In the genomic region with DNA sequence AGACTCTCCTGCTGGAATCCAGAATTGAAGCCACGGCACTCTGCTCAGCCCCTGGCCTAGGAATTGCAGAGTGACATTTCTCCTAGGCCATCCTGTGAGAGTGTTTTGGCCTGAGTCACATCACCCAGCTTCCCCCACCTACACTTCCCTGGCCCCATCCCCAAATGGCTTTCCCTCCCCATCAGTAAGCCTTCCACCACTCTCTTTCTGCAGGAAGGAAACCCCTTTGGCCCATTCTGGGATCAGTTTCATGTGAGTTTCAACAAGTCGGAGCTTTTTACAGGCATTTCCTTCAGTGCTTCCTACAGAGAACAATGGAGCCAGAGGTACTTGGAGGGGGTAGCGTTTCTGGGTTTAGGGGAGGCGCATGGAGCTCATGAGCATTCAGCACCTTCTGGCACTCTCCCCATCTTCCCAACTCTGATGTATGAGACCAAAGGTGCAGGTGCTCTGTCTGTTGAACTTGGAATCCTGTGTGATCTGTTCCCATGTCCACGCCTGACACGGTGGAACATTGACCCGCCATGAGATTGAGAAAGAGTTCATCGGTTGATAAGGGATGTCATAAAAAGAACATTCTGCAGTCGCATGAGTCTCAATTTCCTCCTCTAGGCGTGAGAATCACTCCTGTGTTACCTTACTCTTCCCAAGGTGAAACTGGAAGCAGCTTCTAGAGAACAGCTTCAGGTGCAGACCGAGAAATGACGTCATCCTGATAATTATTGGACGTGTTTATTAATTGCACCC, we compare ENCODE assay signal across 22 cellular contexts. TPM values are rescaled to one million over a fixed set of nuclear protein-coding genes. Genes with fewer than 3 reads are reported as not detected.
DNase-seq lines count a peak whose midpoint lies in the region; ATAC-seq, FAIRE-seq and TF ChIP-seq lines count a peak whose summit lies in the region.
"Had no signal": no experiment of that assay in that cellular context is flagged by ENCODE, and none has a peak within 500 bp of the region (broad histone marks: within the 10 kb centered on the region; RNA-seq: fewer than 3 reads in every experiment).

No MANE protein-coding gene starts in this region.

- CTCF ChIA-PET in GM12878 (lab: Yijun Ruan, JAX) = no interaction called here
- CTCF ChIA-PET in RWPE1 (lab: Yijun Ruan, JAX) = interaction anchor here (0.6 kb wide), 1 partner anchor 9 kb away, joined by 3 read pairs; no protein-coding TSS in a partner anchor

- H3K4me1 ChIP-seq in GM12878 (ENCODE audit: control insufficient read depth, insufficient read depth, low read length) = no peaks in the 10 kb centered on the region
- peaks cover 44% of the 10 kb centered on the region for H3K4me1 ChIP-seq in hepatocyte (ENCODE audit: insufficient read depth)
- H3K4me1 ChIP-seq in mucosa of rectum (ENCODE audit: control insufficient read depth in 2 of 2, insufficient read depth in 2 of 2, low read length in 2 of 2) = peaks cover 18 to 35% of the 10 kb centered on the region in 2 donors
- H3K4me1 ChIP-seq: A549, SJSA1 had no signal

- TF ChIP-seq EP300 in GM12878 (IDR thresholded peaks at IDR 0.05; ENCODE audit: borderline replicate concordance in 1 of 2, control insufficient read depth in 1 of 2, low read depth in 2 of 2, low read length in 2 of 2) = no peak

- TF ChIP-seq POLR2A in GM12878 (IDR thresholded peaks at IDR 0.05; ENCODE audit: low read depth, low read length) = no peak

- POLR2A ChIA-PET in GM12878 (lab: Charles Lee) (interaction anchor here (0.6 kb wide), 1 partner anchor 348 kb away, joined by 6 read pairs; no protein-coding TSS in a partner anchor), RWPE1 (lab: Yijun Ruan, JAX; ENCODE audit: low non-redundant PET) (no interaction called here)

- H3K4me3 ChIP-seq in GM12878 = no peak overlapping the region
- H3K4me3 ChIP-seq in hepatocyte = no peak overlapping the region
- H3K4me3 ChIP-seq in mucosa of rectum (ENCODE audit: low read length in 2 of 2) = no peak overlapping the region
- H3K4me3 ChIP-seq: A549, PC-9, SJSA1 had no signal

- WGBS in GM12878 (ENCODE audit: insufficient coverage, insufficient replicate concordance, low lambda C conversion rate, missing lambda C conversion rate) = 95% methylated on average over 13 of the region's 13 CpGs
- WGBS in hepatocyte (ENCODE audit: low lambda C conversion rate, missing lambda C conversion rate) = 79% methylated on average over 13 of the region's 13 CpGs

- FAIRE-seq in GM12878 (lab: Jason Lieb, UNC) (no peak), urothelium cell line (lab: Jason Lieb, UNC) (no peak)
- FAIRE-seq: A549, GM12892, GM18507, H1 had no signal

- TSS peak; percentile 34 for BruUV-seq in GM12878 (replicated peaks; lab: Mats Ljungman, UMichigan)

- H3K79me2 ChIP-seq in GM12878 (ENCODE audit: control insufficient read depth, insufficient read depth, low read length) = no peaks in the 10 kb centered on the region
- H3K79me2 ChIP-seq in hepatocyte = peaks cover 52% of the 10 kb centered on the region

- no peak for TF ChIP-seq RAD21 in GM12878 (IDR thresholded peaks at IDR 0.05; ENCODE audit: insufficient read depth, low read depth, low read length)

- H2AFZ ChIP-seq in GM12878 (ENCODE audit: control insufficient read depth, low read depth, low read length) (no peak overlapping the region), hepatocyte (no peak overlapping the region)
- H2AFZ ChIP-seq: PC-9 had no signal

- H3K9me3 ChIP-seq in GM12878 (replicated peaks; ENCODE audit: control insufficient read depth, insufficient read depth, low read length) (no peaks in the 10 kb centered on the region), hepatocyte (ENCODE audit: low read depth) (no peaks in the 10 kb centered on the region), mucosa of rectum (ENCODE audit: control insufficient read depth in 2 of 2, low read length in 2 of 2) (no peaks in the 10 kb centered on the region)
- H3K9me3 ChIP-seq: A549, SJSA1 had no signal

- in situ Hi-C loops in GM12878 (cut with MboI) = no loop called here

- ATAC-seq in GM12878 (no peak), HG02623 (IDR thresholded peaks at IDR 0.05; ENCODE audit: unreplicated experiment) (no peak)
- ATAC-seq: A549; CD8-positive, alpha-beta T cell had no signal

- H3K36me3 ChIP-seq in GM12878 (ENCODE audit: control insufficient read depth in 2 of 2, insufficient read depth in 2 of 2, low read length in 1 of 2) (peaks cover 3 to 26% of the 10 kb centered on the region in 2 experiments), hepatocyte (replicated peaks; ENCODE audit: insufficient read depth, low read depth) (peaks cover 4% of the 10 kb centered on the region), mucosa of rectum (ENCODE audit: control insufficient read depth in 2 of 2, insufficient read depth in 2 of 2, low read length in 2 of 2) (peaks cover 28 to 37% of the 10 kb centered on the region in 2 donors)

- H3K27ac ChIP-seq in GM12878 (ENCODE audit: control insufficient read depth, insufficient read depth) (no peak overlapping the region), hepatocyte (peak overlapping the region; percentile 96), mucosa of rectum (ENCODE audit: low read depth in 2 of 2, low read length in 2 of 2) (peak overlapping the region; percentile 83 to 87), RWPE1 (no peak overlapping the region)
- H3K27ac ChIP-seq: A549, PC-9, SJSA1 had no signal

- no peaks in the 10 kb centered on the region for H3K9me2 ChIP-seq in hepatocyte (replicated peaks; ENCODE audit: insufficient read depth)

- no peaks in the 10 kb centered on the region for H4K20me1 ChIP-seq in GM12878 (ENCODE audit: control insufficient read depth, insufficient read depth)
- no peaks in the 10 kb centered on the region for H4K20me1 ChIP-seq in hepatocyte (ENCODE audit: insufficient read depth, poor library complexity, severe bottlenecking)

- RAD21 ChIA-PET in GM12878 (lab: Charles Lee; ENCODE audit: unreplicated experiment) = no interaction called here

- TF ChIP-seq CTCF in GM12878 (IDR thresholded peaks at IDR 0.05 in 2 of 3, conservative IDR thresholded peaks at IDR 0.05 in 1 of 3; ENCODE audit: control insufficient read depth in 2 of 3, extremely low read depth in 1 of 3, insufficient read depth in 1 of 3, low read depth in 3 of 3, low read length in 3 of 3) = no peak
- TF ChIP-seq CTCF in hepatocyte (IDR thresholded peaks at IDR 0.05; ENCODE audit: poor library complexity) = no peak
- TF ChIP-seq CTCF in RWPE1 (conservative IDR thresholded peaks at IDR 0.05; ENCODE audit: low read depth) = no peak

- DNase-seq in HuH-7 (ENCODE audit: low spot score) = peak; percentile 70
- DNase-seq in GM12878 (ENCODE audit: low read depth, low spot score) = no peak
- peak; percentile 80 for DNase-seq in hepatocyte (ENCODE audit: low spot score)
- no peak for DNase-seq in RWPE1 (ENCODE audit: low spot score)
- DNase-seq in inferior parietal cortex (ENCODE audit: extremely low spot score) = no peak
- no peak for DNase-seq in urothelium cell line (ENCODE audit: low spot score)
- DNase-seq: Calu3; CD8-positive, alpha-beta T cell; KG1; NCI-H1105 treated with DMSO at 0.1 percent for 48 hours; NCI-H1694; NCI-H2227 treated with DMSO at 0.1 percent for 48 hours; NCI-H510A treated with DMSO at 0.1 percent for 48 hours; NCI-H82; PC-9 had no signal

- H3K4me2 ChIP-seq in GM12878 (ENCODE audit: control insufficient read depth, insufficient read depth) (no peak overlapping the region), hepatocyte (no peak overlapping the region)
- H3K4me2 ChIP-seq: A549, PC-9 had no signal

- intact Hi-C loops in GM12878 (cut with micrococcal nuclease; ENCODE audit: unreplicated experiment) = no loop called here

- SMC1A ChIA-PET in GM12878 (lab: Charles Lee; ENCODE audit: uncharacterized antibody, unreplicated experiment) = interaction anchor here (1.0 to 1.6 kb wide), 4 partner anchors 12 to 69 kb away, joined by 3 to 5 read pairs (median 4); no protein-coding TSS in a partner anchor

- H3K27me3 ChIP-seq in GM12878 (replicated peaks in 1 of 2; ENCODE audit: control insufficient read depth in 2 of 2, insufficient read depth in 2 of 2, low read length in 1 of 2) = no peaks in the 10 kb centered on the region
- no peaks in the 10 kb centered on the region for H3K27me3 ChIP-seq in hepatocyte
- H3K27me3 ChIP-seq in mucosa of rectum (ENCODE audit: control insufficient read depth in 2 of 2, insufficient read depth in 2 of 2, low read length in 2 of 2) = no peaks in the 10 kb centered on the region
- H3K27me3 ChIP-seq: SJSA1 had no signal

- H3K9ac ChIP-seq in GM12878 (ENCODE audit: control insufficient read depth, insufficient read depth, low read length) (no peak overlapping the region), mucosa of rectum (ENCODE audit: low read depth in 1 of 2, low read length in 2 of 2) (peak overlapping the region in 1 of 2 donors; percentile 41)

RNA-seq across cellular contexts. Expression of a gene that starts 8.9 kb away (rescaled TPM):
- 41.7 and 45.3 TPM in 2 replicates for total RNA-seq in GM12878 (2013; cell fraction: nucleolus; rRNA removed)
- total RNA-seq in GM12878 (2014; rRNA removed) = 23.1 and 24.0 TPM in 2 replicates
- 20.5 and 22.2 TPM in 2 replicates for total RNA-seq in GM12878 (2014; rRNA removed; fragmentation: Illumina TruSeq; extraction: Trizol)
- total RNA-seq in GM12878 (2021) = 30.5 and 33.4 TPM in 2 replicates
- 8.4 TPM for polyA plus RNA-seq in GM12878 (2011; ENCODE audit: low read depth)
- 11.3 and 15.1 TPM in 2 replicates for polyA plus RNA-seq in GM12878 (2011; rRNA removed)
- 17.4 and 18.3 TPM in 2 replicates for polyA plus RNA-seq in GM12878 (2011; cell fraction: cytosol; rRNA removed)
- 15.7 and 18.9 TPM in 2 replicates for polyA plus RNA-seq in GM12878 (2011; cell fraction: nucleus; rRNA removed)
- 10.4 and 11.9 TPM in 2 replicates for polyA plus RNA-seq in GM12878 (2012)
- 24.1 and 25.1 TPM in 2 replicates for polyA plus RNA-seq in GM12878 (2014; fragmentation: Illumina TruSeq; extraction: Trizol)
- polyA plus RNA-seq in GM12878 (2014; fragmentation: Nextera tagmentation; extraction: Ambion mirVana) = 1 to 10 TPM; 2.6 to 3.9 TPM
- 19.3 and 19.8 TPM in 2 replicates for polyA plus RNA-seq in GM12878 (2014; rRNA removed)
- 10 to 100 TPM; 24.4 to 24.9 TPM for polyA plus RNA-seq in GM12878 (2016; fragmentation: Nextera tagmentation; extraction: Ambion mirVana)
- 19.7 and 21.4 TPM in 2 replicates for polyA minus RNA-seq in GM12878 (2011; rRNA and poly(A)+ RNA removed)
- polyA minus RNA-seq in GM12878 (2011; cell fraction: cytosol; rRNA and poly(A)+ RNA removed) = 6.5 and 6.7 TPM in 2 replicates
- polyA minus RNA-seq in GM12878 (2011; cell fraction: nucleus; rRNA and poly(A)+ RNA removed) = 11.1 and 20.3 TPM in 2 replicates
- total RNA-seq in hepatocyte = 81.4 and 87.3 TPM in 2 replicates
- polyA plus RNA-seq in hepatocyte = 39.4 and 42.0 TPM in 2 replicates

RNA-seq across cellular contexts. Expression of a gene that starts 9.0 kb away (rescaled TPM):
- 14.3 and 14.4 TPM in 2 replicates for total RNA-seq in GM12878 (2013; cell fraction: nucleolus; rRNA removed)
- total RNA-seq in GM12878 (2014; rRNA removed) (7.3 and 7.8 TPM in 2 replicates), GM12878 (2014; rRNA removed; fragmentation: Illumina TruSeq; extraction: Trizol) (8.3 and 8.4 TPM in 2 replicates), GM12878 (2021) (29.7 and 31.7 TPM in 2 replicates), hepatocyte (41.1 and 44.6 TPM in 2 replicates)
- 10.0 TPM for polyA plus RNA-seq in GM12878 (2011; ENCODE audit: low read depth)
- polyA plus RNA-seq in GM12878 (2011; rRNA removed) (4.5 and 7.4 TPM in 2 replicates), GM12878 (2014; fragmentation: Illumina TruSeq; extraction: Trizol) (31.0 and 32.3 TPM in 2 replicates), GM12878 (2014; fragmentation: Nextera tagmentation; extraction: Ambion mirVana) (1 to 10 TPM; 4.4 to 7.3 TPM), GM12878 (2014; rRNA removed) (18.4 and 18.5 TPM in 2 replicates), GM12878 (2016; fragmentation: Nextera tagmentation; extraction: Ambion mirVana) (10 to 100 TPM; 18.3 to 21.0 TPM), hepatocyte (31.7 and 39.7 TPM in 2 replicates)
- 12.2 and 16.8 TPM in 2 replicates for polyA plus RNA-seq in GM12878 (2011; cell fraction: cytosol; rRNA removed)
- polyA plus RNA-seq in GM12878 (2011; cell fraction: nucleus; rRNA removed) = 9.1 and 11.8 TPM in 2 replicates
- polyA plus RNA-seq in GM12878 (2012) = 14.5 and 15.6 TPM in 2 replicates
- 11.8 and 13.9 TPM in 2 replicates for polyA minus RNA-seq in GM12878 (2011; rRNA and poly(A)+ RNA removed)
- polyA minus RNA-seq in GM12878 (2011; cell fraction: cytosol; rRNA and poly(A)+ RNA removed) = 7.6 and 8.5 TPM in 2 replicates
- polyA minus RNA-seq in GM12878 (2011; cell fraction: nucleus; rRNA and poly(A)+ RNA removed) = 5.7 and 10.1 TPM in 2 replicates

Comparison
In these comparisons a context has a peak if more than half of its experiments do, and no peak if none do; other contexts are left out.
1. DNase-seq: peak in HuH-7 (single experiment) and hepatocyte (single experiment); none in GM12878 (single experiment), RWPE1 (single experiment), inferior parietal cortex (single experiment) and urothelium cell line (single experiment).
2. H3K27ac ChIP-seq: peak in hepatocyte (single experiment) and mucosa of rectum (2 of 2); none in GM12878 (single experiment) and RWPE1 (single experiment).